ENCODE assay signal across 15 cellular contexts in genomic region chr3:56781762-56782161, GRCh38. TPM values are rescaled to one million over a fixed set of nuclear protein-coding genes. Genes with fewer than 3 reads are reported as not detected.
A peak's percentile ranks its signal among the peaks of the same experiment; 100 is the strongest.
DNase-seq lines count a peak whose midpoint lies in the region; ATAC-seq, FAIRE-seq and TF ChIP-seq lines count a peak whose summit lies in the region.
"Had no signal": no experiment of that assay in that cellular context is flagged by ENCODE, and none has a peak within 500 bp of the region (broad histone marks: within the 10 kb centered on the region; RNA-seq: fewer than 3 reads in every experiment).

No MANE protein-coding gene starts in this region.

- H3K79me2 ChIP-seq in OCI-LY7 (ENCODE audit: insufficient read depth, low read depth, low read length) = no peaks in the 10 kb centered on the region

- 89 to 94% methylated on average over 2 of the region's 2 CpGs for WGBS in endodermal cell (ENCODE audit: insufficient coverage in 1 of 2, insufficient read length in 1 of 2), 2 experiments
- WGBS in small intestine, 3 donors = 90 to 98% (median 92%) methylated on average over 2 of the region's 2 CpGs

- intact Hi-C loops in activated CD4-positive, alpha-beta T cell treated with anti-CD3 and anti-CD28 coated beads, Interleukin-2, amount 10 ng/mL, durations not matched to agents 24 days and 14 days (cut with micrococcal nuclease) = loop anchor here (1.0 to 10.0 kb wide), 3 partner anchors 9 to 443 kb away; partner anchors contain the start of gene APPL1
- intact Hi-C loops in OCI-LY7 (cut with micrococcal nuclease; ENCODE audit: unreplicated experiment) = loop anchor here (5.0 kb wide), 2 partner anchors 79 to 136 kb away; no protein-coding TSS in a partner anchor

- H3K4me1 ChIP-seq in endodermal cell (ENCODE audit: control insufficient read depth, insufficient read depth, low read length) = peaks cover 50% of the 10 kb centered on the region
- H3K4me1 ChIP-seq in small intestine (ENCODE audit: control insufficient read depth in 2 of 2, insufficient read depth in 1 of 2, low read depth in 1 of 2, low read length in 1 of 2) = peaks cover 0 to 19% of the 10 kb centered on the region in 2 donors
- H3K4me1 ChIP-seq in OCI-LY7 (ENCODE audit: insufficient read depth, low read length, poor library complexity, severe bottlenecking) = peaks cover 48% of the 10 kb centered on the region

- DNase-seq in activated CD4-positive, alpha-beta T cell treated with anti-CD3 and anti-CD28 coated beads, Interleukin-2, amount 10 ng/mL, durations not matched to agents 24 days and 14 days = no peak
- DNase-seq in activated CD4-positive, alpha-beta T cell treated with anti-CD3 and anti-CD28 coated beads for 1 hour = no peak
- DNase-seq in NCI-H69 (lab: John Stamatoyannopoulos, UW) (peak; percentile 31), endodermal cell (no peak), small intestine (no peak), OCI-LY7 (ENCODE audit: low spot score) (no peak), MG63 (no peak)
- DNase-seq: activated T-cell treated with anti-CD3 and anti-CD28 coated beads, Interleukin-2, amount 50 U/mL, for 4 hours; brain microvascular endothelial cell; head of caudate nucleus; HFFc6; left ventricle myocardium superior; NCI-H1436 had no signal

- TF ChIP-seq CTCF in endodermal cell (conservative IDR thresholded peaks at IDR 0.05) (no peak), OCI-LY7 (conservative IDR thresholded peaks at IDR 0.05; ENCODE audit: low read length) (no peak)

- ATAC-seq in GM18873 (IDR thresholded peaks at IDR 0.05; ENCODE audit: low FRiP score, unreplicated experiment) = no peak
- ATAC-seq: activated T-cell treated with anti-CD3 and anti-CD28 coated beads, Interleukin-2, amount 50 U/mL, for 4 hours; left ventricle myocardium superior had no signal

- no peaks in the 10 kb centered on the region for H3K27me3 Mint-ChIP-seq in activated CD4-positive, alpha-beta T cell treated with anti-CD3 and anti-CD28 coated beads, Interleukin-2, amount 10 ng/mL, durations not matched to agents 24 days and 14 days
- no peaks in the 10 kb centered on the region for H3K27me3 Mint-ChIP-seq in endodermal cell (ENCODE audit: insufficient read depth)

- POLR2A ChIA-PET in OCI-LY7 (lab: Charles Lee) = interaction anchor here (1.4 to 2.6 kb wide), 4 partner anchors 9 to 240 kb away, joined by 5 to 18 read pairs (median 8); no protein-coding TSS in a partner anchor

- no peak overlapping the region for H3K4me2 ChIP-seq in OCI-LY7 (ENCODE audit: low read length)

- H3K4me1 Mint-ChIP-seq in activated CD4-positive, alpha-beta T cell treated with anti-CD3 and anti-CD28 coated beads, Interleukin-2, amount 10 ng/mL, durations not matched to agents 24 days and 14 days = peaks cover 83% of the 10 kb centered on the region
- H3K4me1 Mint-ChIP-seq in endodermal cell = peaks cover 59% of the 10 kb centered on the region

- H4K20me1 ChIP-seq in OCI-LY7 (ENCODE audit: insufficient read depth, low read length) = no peaks in the 10 kb centered on the region

- H3K9ac ChIP-seq in endodermal cell (ENCODE audit: extremely low read depth, low read length, poor library complexity, severe bottlenecking) = peak overlapping the region; percentile 58

- no peak overlapping the region for H3K27ac ChIP-seq in endodermal cell (ENCODE audit: low read depth, low read length)
- peak overlapping the region; percentile 4 to 22 for H3K27ac ChIP-seq in small intestine (ENCODE audit: low read depth in 1 of 2, low read length in 1 of 2)
- H3K27ac ChIP-seq in OCI-LY7 (ENCODE audit: low read depth, low read length, poor library complexity, severe bottlenecking) = no peak overlapping the region
- H3K27ac ChIP-seq: brain microvascular endothelial cell had no signal

- no peaks in the 10 kb centered on the region for H3K9me2 ChIP-seq in OCI-LY7 (ENCODE audit: insufficient read depth, low read length)

- H3K36me3 Mint-ChIP-seq in activated CD4-positive, alpha-beta T cell treated with anti-CD3 and anti-CD28 coated beads, Interleukin-2, amount 10 ng/mL, durations not matched to agents 24 days and 14 days (ENCODE audit: low read depth) = peaks cover 46% of the 10 kb centered on the region
- no peaks in the 10 kb centered on the region for H3K36me3 Mint-ChIP-seq in endodermal cell (ENCODE audit: low read depth)

- H3K9me3 Mint-ChIP-seq in activated CD4-positive, alpha-beta T cell treated with anti-CD3 and anti-CD28 coated beads, Interleukin-2, amount 10 ng/mL, durations not matched to agents 24 days and 14 days = peaks cover 4% of the 10 kb centered on the region
- no peaks in the 10 kb centered on the region for H3K9me3 Mint-ChIP-seq in endodermal cell
- H3K9me3 Mint-ChIP-seq: activated T-cell treated with anti-CD3 and anti-CD28 coated beads, Interleukin-2, amount 50 U/mL, for 4 hours; HFFc6 had no signal

- peak overlapping the region; percentile 95 for H3K27ac Mint-ChIP-seq in activated CD4-positive, alpha-beta T cell treated with anti-CD3 and anti-CD28 coated beads, Interleukin-2, amount 10 ng/mL, durations not matched to agents 24 days and 14 days
- peak overlapping the region; percentile 82 for H3K27ac Mint-ChIP-seq in endodermal cell
- H3K27ac Mint-ChIP-seq: HFFc6 had no signal

- no TSS peak for BruUV-seq in OCI-LY7 (replicated peaks; lab: Mats Ljungman, UMichigan)

- no peak for FAIRE-seq in small intestine (lab: Jason Lieb, UNC)
- FAIRE-seq: endothelial cell of umbilical vein had no signal

- H3K4me3 ChIP-seq in endodermal cell (ENCODE audit: low read length) = peak overlapping the region; percentile 33
- no peak overlapping the region for H3K4me3 ChIP-seq in small intestine (ENCODE audit: low read depth in 1 of 2, low read length in 2 of 2)
- H3K4me3 ChIP-seq in OCI-LY7 (ENCODE audit: low read depth, low read length, poor library complexity, severe bottlenecking) = no peak overlapping the region
- no peak overlapping the region for H3K4me3 ChIP-seq in MG63

- no peak overlapping the region for H2AFZ ChIP-seq in OCI-LY7 (ENCODE audit: low read length)

- no peaks in the 10 kb centered on the region for H3K27me3 ChIP-seq in endodermal cell (ENCODE audit: control insufficient read depth, insufficient read depth, low read length, poor library complexity, severe bottlenecking)
- no peaks in the 10 kb centered on the region for H3K27me3 ChIP-seq in small intestine (ENCODE audit: control insufficient read depth in 2 of 2, insufficient read depth in 2 of 2, low read length in 2 of 2)
- H3K27me3 ChIP-seq in MG63 = no peaks in the 10 kb centered on the region
- H3K27me3 ChIP-seq: brain microvascular endothelial cell had no signal

- H3K9me3 ChIP-seq in endodermal cell (ENCODE audit: control insufficient read depth, low read length) (no peaks in the 10 kb centered on the region), small intestine (ENCODE audit: control insufficient read depth, low read depth) (no peaks in the 10 kb centered on the region), OCI-LY7 (ENCODE audit: low read length) (no peaks in the 10 kb centered on the region), MG63 (no peaks in the 10 kb centered on the region)

- CTCF ChIA-PET in OCI-LY7 (lab: Charles Lee; ENCODE audit: unreplicated experiment) = interaction anchor here (0.6 to 1.1 kb wide), 3 partner anchors 20 to 141 kb away, joined by 3 to 4 read pairs (median 3); partner anchors contain the start of gene ARHGEF3

- H3K36me3 ChIP-seq in endodermal cell (ENCODE audit: control insufficient read depth, insufficient read depth, low read length) (no peaks in the 10 kb centered on the region), small intestine (ENCODE audit: control insufficient read depth in 2 of 2, insufficient read depth in 2 of 2, low read length in 2 of 2) (no peaks in the 10 kb centered on the region), OCI-LY7 (ENCODE audit: insufficient read depth, low read length) (no peaks in the 10 kb centered on the region), MG63 (no peaks in the 10 kb centered on the region)
- H3K36me3 ChIP-seq: brain microvascular endothelial cell had no signal

- peak overlapping the region; percentile 57 for H3K4me3 Mint-ChIP-seq in activated CD4-positive, alpha-beta T cell treated with anti-CD3 and anti-CD28 coated beads, Interleukin-2, amount 10 ng/mL, durations not matched to agents 24 days and 14 days
- peak overlapping the region; percentile 17 for H3K4me3 Mint-ChIP-seq in endodermal cell
- H3K4me3 Mint-ChIP-seq: HFFc6 had no signal

RNA-seq across cellular contexts. Expression of gene ARHGEF3, which starts 20.0 kb away (rescaled TPM):
- 52.7 and 54.4 TPM in 2 replicates for total RNA-seq in activated CD4-positive, alpha-beta T cell treated with anti-CD3 and anti-CD28 coated beads, Interleukin-2, amount 10 ng/mL, durations not matched to agents 24 days and 14 days
- 10 to 100 TPM; 12.7 to 14.1 TPM for total RNA-seq in endodermal cell
- polyA plus RNA-seq in endodermal cell (2013, experiment 1 of 2) = 5.8 TPM
- 5.6 TPM for polyA plus RNA-seq in endodermal cell (2013, experiment 2 of 2)
- 1 to 10 TPM; 1.6 to 9.0 (median 4.6) TPM for polyA plus RNA-seq in small intestine
- total RNA-seq in OCI-LY7 (2014; rRNA removed; shearing (Covaris generic)) = 10.8 and 14.1 TPM in 2 replicates
- 21.7 and 26.9 TPM in 2 replicates for total RNA-seq in OCI-LY7 (2022)
- 0.27 and 0.49 TPM in 2 replicates for total RNA-seq in MG63 (2014; rRNA removed; shearing (Covaris generic); ENCODE audit: low replicate concordance)

Comparison
In these comparisons a context has a peak if more than half of its experiments do, and no peak if none do; other contexts are left out.
1. H3K27ac ChIP-seq: peak in small intestine (2 of 2); none in endodermal cell (single experiment) and OCI-LY7 (single experiment).